Comparison of ENCODE assay signal across 8 cellular contexts in genomic region chr6:2853766-2854393, GRCh38. TPM values are rescaled to one million over a fixed set of nuclear protein-coding genes. Genes with fewer than 3 reads are reported as not detected.
DNase-seq lines count a peak whose midpoint lies in the region; ATAC-seq and TF ChIP-seq lines count a peak whose summit lies in the region.

No MANE protein-coding gene starts in this region.

- H3K4me3 Mint-ChIP-seq in memory B cell: peak overlapping the region; percentile 71

- no peaks in the 10 kb centered on the region for H3K27me3 Mint-ChIP-seq in memory B cell

- H3K4me3 ChIP-seq in coronary artery: peak overlapping the region; percentile 67

- peak; percentile 23 for TF ChIP-seq CTCF in coronary artery (IDR thresholded peaks at IDR 0.05)

- H3K9me3 Mint-ChIP-seq in memory B cell: peaks cover 3% of the 10 kb centered on the region

- peak overlapping the region; percentile 97 for H3K27ac Mint-ChIP-seq in memory B cell

- DNase-seq in M059J (ENCODE audit: low read depth) (peak; percentile 97), coronary artery (ENCODE audit: low spot score) (no peak), memory B cell (ENCODE audit: low spot score in 2 of 2) (peak; percentile 47 to 56), NCI-H187 treated with DMSO at 0.1 percent for 48 hours (lab: John Stamatoyannopoulos, UW) (no peak)
- peak; percentile 70 for DNase-seq in activated CD4-positive, CD25-positive, alpha-beta regulatory T cell treated with anti-CD3 and anti-CD28 coated beads, Interleukin-2, amount 50 U/mL, for 72 hours
- peak; percentile 55 to 61 for DNase-seq in stimulated activated CD8-positive, alpha-beta memory T cell treated with anti-CD3 and anti-CD28 coated beads, Interleukin-4, amount 100 ng/mL, for 1 hour (ENCODE audit: low read depth in 2 of 2, low spot score in 1 of 2)

- H3K36me3 Mint-ChIP-seq in memory B cell: peaks cover 4% of the 10 kb centered on the region

- peak overlapping the region; percentile 68 to 87 for H3K27ac ChIP-seq in coronary artery

- peak; percentile 34 for ATAC-seq in GM18502 (IDR thresholded peaks at IDR 0.05; ENCODE audit: poor library complexity, unreplicated experiment)
- peak; percentile 66 for ATAC-seq in memory B cell (ENCODE audit: low read depth)
- ATAC-seq in GM21360 (IDR thresholded peaks at IDR 0.05; ENCODE audit: unreplicated experiment): no peak

- H3K4me1 Mint-ChIP-seq in memory B cell: peaks cover 42% of the 10 kb centered on the region

RNA-seq across cellular contexts. Expression of gene SERPINB1, which starts 12.2 kb away (rescaled TPM):
- total RNA-seq in M059J (2014; rRNA removed; shearing (Covaris generic)): 1.5 and 3.9 TPM in 2 replicates

RNA-seq across cellular contexts. Expression of gene SERPINB9, which starts 49.2 kb away (rescaled TPM):
- total RNA-seq in M059J (2014; rRNA removed; shearing (Covaris generic)): 4.1 and 6.8 TPM in 2 replicates

Comparison
In these comparisons a context has a peak if more than half of its experiments do, and no peak if none do; other contexts are left out.
1. DNase-seq: peak in M059J (single experiment), activated CD4-positive, CD25-positive, alpha-beta regulatory T cell treated with anti-CD3 and anti-CD28 coated beads, Interleukin-2, amount 50 U/mL, for 72 hours (single experiment), memory B cell (2 of 2) and stimulated activated CD8-positive, alpha-beta memory T cell treated with anti-CD3 and anti-CD28 coated beads, Interleukin-4, amount 100 ng/mL, for 1 hour (2 of 2); none in coronary artery (single experiment) and NCI-H187 treated with DMSO at 0.1 percent for 48 hours (single experiment).